Comparison of ENCODE assay signal across 9 cellular contexts in the genomic region with DNA sequence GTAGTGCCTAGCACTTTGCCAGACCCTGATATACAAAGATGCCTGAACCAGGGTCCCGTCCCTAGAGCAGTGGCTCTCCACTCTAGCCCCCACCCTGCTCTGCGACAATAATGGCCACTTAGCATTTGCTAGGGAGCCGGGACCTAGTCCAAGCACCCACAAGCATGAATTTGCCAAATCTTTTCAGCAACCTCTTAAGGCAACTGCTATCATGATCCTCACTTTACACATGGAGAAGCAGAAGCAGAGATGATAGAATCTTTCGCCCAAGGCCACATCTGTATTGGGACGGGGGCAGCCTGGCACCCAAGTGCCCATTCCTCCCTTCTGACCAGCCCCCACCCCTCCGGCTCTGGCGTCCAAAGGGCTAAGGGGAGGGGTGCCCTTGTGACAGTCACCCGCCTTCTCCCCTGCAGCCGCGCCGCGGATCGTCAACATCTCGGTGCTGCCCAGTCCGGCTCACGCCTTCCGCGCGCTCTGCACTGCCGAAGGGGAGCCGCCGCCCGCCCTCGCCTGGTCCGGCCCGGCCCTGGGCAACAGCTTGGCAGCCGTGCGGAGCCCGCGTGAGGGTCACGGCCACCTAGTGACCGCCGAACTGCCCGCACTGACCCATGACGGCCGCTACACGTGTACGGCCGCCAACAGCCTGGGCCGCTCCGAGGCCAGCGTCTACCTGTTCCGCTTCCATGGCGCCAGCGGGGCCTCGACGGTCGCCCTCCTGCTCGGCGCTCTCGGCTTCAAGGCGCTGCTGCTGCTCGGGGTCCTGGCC. TPM values are rescaled to one million over a fixed set of nuclear protein-coding genes. Genes with fewer than 3 reads are reported as not detected.
A peak's percentile ranks its signal among the peaks of the same experiment; 100 is the strongest.
DNase-seq lines count a peak whose midpoint lies in the region; ATAC-seq and TF ChIP-seq lines count a peak whose summit lies in the region.
"Had no signal": no experiment of that assay in that cellular context is flagged by ENCODE, and none has a peak within 500 bp of the region (broad histone marks: within the 10 kb centered on the region; RNA-seq: fewer than 3 reads in every experiment).

No MANE protein-coding gene starts in this region.

- no peaks in the 10 kb centered on the region for H3K36me3 ChIP-seq in CD4-positive, CD25-positive, alpha-beta regulatory T cell (ENCODE audit: control insufficient read depth, insufficient read depth, low read length)
- no peaks in the 10 kb centered on the region for H3K36me3 ChIP-seq in esophagus muscularis mucosa

- no peak overlapping the region for H3K27ac Mint-ChIP-seq in CD4-positive, CD25-positive, alpha-beta regulatory T cell
- no peak overlapping the region for H3K27ac Mint-ChIP-seq in natural killer cell treated with Interleukin-12 subunit alpha and Interleukin-12 subunit beta and Interleukin-15 and Interleukin-18, amount 100 ng/mL, for 72 hours

- peaks cover 38% of the 10 kb centered on the region for H3K27me3 Mint-ChIP-seq in CD4-positive, CD25-positive, alpha-beta regulatory T cell
- peaks cover 19 to 25% of the 10 kb centered on the region in 2 donors for H3K27me3 Mint-ChIP-seq in natural killer cell treated with Interleukin-12 subunit alpha and Interleukin-12 subunit beta and Interleukin-15 and Interleukin-18, amount 100 ng/mL, for 72 hours

- H3K9me3 ChIP-seq in CD4-positive, CD25-positive, alpha-beta regulatory T cell (ENCODE audit: control insufficient read depth in 2 of 2, low read length in 2 of 2), result no peaks in the 10 kb centered on the region
- no peaks in the 10 kb centered on the region for H3K9me3 ChIP-seq in esophagus muscularis mucosa

- peaks cover 15% of the 10 kb centered on the region for H3K4me1 ChIP-seq in CD4-positive, CD25-positive, alpha-beta regulatory T cell (ENCODE audit: control insufficient read depth, insufficient read depth, low read length, poor library complexity, severe bottlenecking)
- H3K4me1 ChIP-seq in esophagus muscularis mucosa, result peaks cover 18 to 26% (median 23%) of the 10 kb centered on the region in 4 donors
- H3K4me1 ChIP-seq: foreskin keratinocyte had no signal

- no peaks in the 10 kb centered on the region for H3K36me3 Mint-ChIP-seq in CD4-positive, CD25-positive, alpha-beta regulatory T cell
- H3K36me3 Mint-ChIP-seq in natural killer cell treated with Interleukin-12 subunit alpha and Interleukin-12 subunit beta and Interleukin-15 and Interleukin-18, amount 100 ng/mL, for 72 hours, result no peaks in the 10 kb centered on the region

- intact Hi-C loops in esophagus muscularis mucosa (cut with DNase I), result no loop called here

- WGBS in esophagus muscularis mucosa, result 23% methylated on average over 29 of the region's 53 CpGs

- TF ChIP-seq CTCF in esophagus muscularis mucosa (IDR thresholded peaks at IDR 0.05), result no peak

- peaks cover 0 to 2% (median 0%) of the 10 kb centered on the region in 7 donors for H3K9me3 Mint-ChIP-seq in CD4-positive, CD25-positive, alpha-beta regulatory T cell
- H3K9me3 Mint-ChIP-seq in natural killer cell treated with Interleukin-12 subunit alpha and Interleukin-12 subunit beta and Interleukin-15 and Interleukin-18, amount 100 ng/mL, for 72 hours, result no peaks in the 10 kb centered on the region

- TF ChIP-seq EP300 in esophagus muscularis mucosa (IDR thresholded peaks at IDR 0.05), result no peak

- no peak for ATAC-seq in CD4-positive, CD25-positive, alpha-beta regulatory T cell (ENCODE audit: low read depth in 2 of 2)
- ATAC-seq in natural killer cell treated with Interleukin-12 subunit alpha and Interleukin-12 subunit beta and Interleukin-15 and Interleukin-18, amount 100 ng/mL, for 72 hours, result peak in 1 of 2 donors; percentile 29
- ATAC-seq in GM19463 (IDR thresholded peaks at IDR 0.05; ENCODE audit: unreplicated experiment) (no peak), HG03520 (IDR thresholded peaks at IDR 0.05; ENCODE audit: unreplicated experiment) (no peak), HG02884 (IDR thresholded peaks at IDR 0.05; ENCODE audit: unreplicated experiment) (no peak)

- H3K4me1 Mint-ChIP-seq in CD4-positive, CD25-positive, alpha-beta regulatory T cell, result peaks cover 0 to 18% (median 7%) of the 10 kb centered on the region in 4 donors
- peaks cover 18 to 20% of the 10 kb centered on the region in 2 donors for H3K4me1 Mint-ChIP-seq in natural killer cell treated with Interleukin-12 subunit alpha and Interleukin-12 subunit beta and Interleukin-15 and Interleukin-18, amount 100 ng/mL, for 72 hours (ENCODE audit: low read depth in 2 of 2)

- H3K4me3 ChIP-seq in CD4-positive, CD25-positive, alpha-beta regulatory T cell (ENCODE audit: low read depth, low read length), result peak overlapping the region; percentile 44
- peak overlapping the region; percentile 26 to 52 (median 43) for H3K4me3 ChIP-seq in esophagus muscularis mucosa

- H3K4me3 Mint-ChIP-seq in CD4-positive, CD25-positive, alpha-beta regulatory T cell, result peak overlapping the region in 3 of 4 donors; percentile 13 to 75 (median 57)
- peak overlapping the region; percentile 70 for H3K4me3 Mint-ChIP-seq in natural killer cell treated with Interleukin-12 subunit alpha and Interleukin-12 subunit beta and Interleukin-15 and Interleukin-18, amount 100 ng/mL, for 72 hours

- no peak for DNase-seq in CD4-positive, CD25-positive, alpha-beta regulatory T cell
- DNase-seq in NCI-H2227 treated with DMSO at 0.1 percent for 48 hours (lab: John Stamatoyannopoulos, UW), result peak; percentile 23
- DNase-seq in esophagus muscularis mucosa (ENCODE audit: extremely low spot score), result no peak
- peak; percentile 59 for DNase-seq in natural killer cell treated with Interleukin-12 subunit alpha and Interleukin-12 subunit beta and Interleukin-15 and Interleukin-18, amount 100 ng/mL, for 72 hours (ENCODE audit: low spot score)
- DNase-seq in SKM-1 treated with dmso at 0.1 percent for 144 hours (lab: John Stamatoyannopoulos, UW; ENCODE audit: unreplicated experiment), result no peak

- no peak overlapping the region for H3K27ac ChIP-seq in CD4-positive, CD25-positive, alpha-beta regulatory T cell (ENCODE audit: insufficient read depth, low read length, poor library complexity, severe bottlenecking)
- H3K27ac ChIP-seq in esophagus muscularis mucosa (replicated peaks in 1 of 4), result no peak overlapping the region
- H3K27ac ChIP-seq: foreskin keratinocyte had no signal

- no peak for TF ChIP-seq POLR2A in esophagus muscularis mucosa (IDR thresholded peaks at IDR 0.05; ENCODE audit: low read depth)

- peaks cover 15% of the 10 kb centered on the region for H3K27me3 ChIP-seq in CD4-positive, CD25-positive, alpha-beta regulatory T cell (ENCODE audit: control insufficient read depth, insufficient read depth, low read length)
- H3K27me3 ChIP-seq in esophagus muscularis mucosa, result peaks cover 0 to 81% (median 23%) of the 10 kb centered on the region in 4 donors

RNA-seq across cellular contexts. Expression of a gene that starts 13.0 kb away (rescaled TPM):
- total RNA-seq in CD4-positive, CD25-positive, alpha-beta regulatory T cell, result not detected
- under 1 TPM in 1 of 4 donors, not detected in 3; 0.36 TPM for polyA plus RNA-seq in CD4-positive, CD25-positive, alpha-beta regulatory T cell
- total RNA-seq in esophagus muscularis mucosa, result under 1 TPM in 1 of 4 donors, not detected in 3; 0.17 TPM
- total RNA-seq in natural killer cell treated with Interleukin-12 subunit alpha and Interleukin-12 subunit beta and Interleukin-15 and Interleukin-18, amount 100 ng/mL, for 72 hours, result not detected

Comparison
In these comparisons a context has a peak if more than half of its experiments do, and no peak if none do; other contexts are left out.
1. DNase-seq: peak in NCI-H2227 treated with DMSO at 0.1 percent for 48 hours (single experiment) and natural killer cell treated with Interleukin-12 subunit alpha and Interleukin-12 subunit beta and Interleukin-15 and Interleukin-18, amount 100 ng/mL, for 72 hours (single experiment); none in CD4-positive, CD25-positive, alpha-beta regulatory T cell (0 of 3), esophagus muscularis mucosa (single experiment) and SKM-1 treated with dmso at 0.1 percent for 144 hours (single experiment).